Comparison of ENCODE assay signal across 11 cellular contexts in the genomic region with DNA sequence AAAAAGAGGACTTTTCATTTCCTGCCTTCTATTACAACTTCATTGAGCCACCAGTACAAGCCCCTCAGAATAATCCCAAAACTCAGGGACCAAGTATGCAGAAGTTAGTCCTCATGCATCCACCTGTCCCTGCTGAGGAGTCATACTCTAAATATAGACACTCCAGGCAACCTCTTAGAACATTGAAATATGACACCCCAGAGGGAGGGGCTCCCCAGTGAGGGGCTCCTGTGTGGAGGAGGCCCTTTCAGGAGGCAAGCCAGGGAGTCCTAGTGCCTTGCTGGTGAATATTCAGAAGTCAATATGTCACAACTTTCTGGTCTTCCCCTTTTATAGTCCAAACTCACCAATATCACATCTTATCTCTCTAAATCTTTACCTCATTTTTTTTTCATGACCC. TPM values are rescaled to one million over a fixed set of nuclear protein-coding genes. Genes with fewer than 3 reads are reported as not detected.
DNase-seq lines count a peak whose midpoint lies in the region; FAIRE-seq and TF ChIP-seq lines count a peak whose summit lies in the region.
"Had no signal": no experiment of that assay in that cellular context is flagged by ENCODE, and none has a peak within 500 bp of the region (broad histone marks: within the 10 kb centered on the region; RNA-seq: fewer than 3 reads in every experiment).

No MANE protein-coding gene starts in this region.

- H3K27ac Mint-ChIP-seq in glutamatergic neuron (ENCODE audit: unreplicated experiment) = no peak overlapping the region

- FAIRE-seq in GM12892 (lab: Jason Lieb, UNC) = peak; percentile 24

- in situ Hi-C loops in KBM-7 (cut with MboI; ENCODE audit: low pct_unique_long_range_greater_than_20kb, low sequenced_read_pairs) = no loop called here

- TF ChIP-seq CTCF in glutamatergic neuron (IDR thresholded peaks at IDR 0.05; ENCODE audit: partially characterized antibody, unreplicated experiment) (no peak), lower leg skin (IDR thresholded peaks at IDR 0.05) (no peak)

- no peaks in the 10 kb centered on the region for H3K36me3 Mint-ChIP-seq in glutamatergic neuron (ENCODE audit: unreplicated experiment)

- no peak for TF ChIP-seq POLR2A in GM12892 (IDR thresholded peaks at IDR 0.05; ENCODE audit: low read depth, low read length)
- no peak for TF ChIP-seq POLR2A in lower leg skin (IDR thresholded peaks at IDR 0.05)

- intact Hi-C loops in lower leg skin (cut with DNase I; ENCODE audit: low total_unique reads) = no loop called here

- H3K27ac ChIP-seq in caudate nucleus (ENCODE audit: low read depth, low read length) = no peak overlapping the region
- H3K27ac ChIP-seq: VCaP had no signal

- no peak overlapping the region for H3K4me3 ChIP-seq in lower leg skin (ENCODE audit: low read depth, poor library complexity, severe bottlenecking)

- H3K9me3 Mint-ChIP-seq in glutamatergic neuron (ENCODE audit: unreplicated experiment) = peaks cover 12% of the 10 kb centered on the region

- peak overlapping the region; percentile 8 for H3K4me3 Mint-ChIP-seq in glutamatergic neuron (ENCODE audit: unreplicated experiment)

- peaks cover 28% of the 10 kb centered on the region for H3K4me1 Mint-ChIP-seq in glutamatergic neuron (ENCODE audit: low read depth, unreplicated experiment)

- no peak for DNase-seq in GM12892 (ENCODE audit: insufficient read length)
- DNase-seq in KBM-7 = peak; percentile 67
- peak; percentile 55 for DNase-seq in NCI-H82 (lab: John Stamatoyannopoulos, UW)
- peak; percentile 23 for DNase-seq in glutamatergic neuron
- no peak for DNase-seq in lower leg skin (ENCODE audit: low spot score in 2 of 2)
- DNase-seq in iPS-NIHi7 (ENCODE audit: extremely low spot score) = no peak
- DNase-seq in AG08395 (ENCODE audit: low spot score) = no peak
- DNase-seq in caudate nucleus (lab: John Stamatoyannopoulos, UW) = no peak
- DNase-seq: central memory CD4-positive, alpha-beta T cell; GF-D8 had no signal

- peaks cover 8% of the 10 kb centered on the region for H3K27me3 Mint-ChIP-seq in glutamatergic neuron (ENCODE audit: unreplicated experiment)

RNA-seq across cellular contexts. Expression of gene ARMCX6, which starts 1.5 kb away (rescaled TPM):
- polyA plus RNA-seq in GM12892 (2012; ENCODE audit: missing spikeins) = 44.4 TPM
- total RNA-seq in glutamatergic neuron (ENCODE audit: unreplicated experiment) = 47.5 TPM
- 10 to 100 TPM; 13.6 to 28.6 (median 17.2) TPM for total RNA-seq in lower leg skin

RNA-seq across cellular contexts. Expression of gene ARMCX3, which starts 3.6 kb away (rescaled TPM):
- polyA plus RNA-seq in GM12892 (2012; ENCODE audit: missing spikeins) = 29.9 TPM
- total RNA-seq in glutamatergic neuron (ENCODE audit: unreplicated experiment) (160 TPM), lower leg skin (10 to 100 TPM; 14.7 to 21.5 (median 17.0) TPM)

RNA-seq across cellular contexts. Expression of gene ARMCX2, which starts 40.3 kb away (rescaled TPM):
- polyA plus RNA-seq in GM12892 (2012; ENCODE audit: missing spikeins) = 11.1 TPM
- 50.1 TPM for total RNA-seq in glutamatergic neuron (ENCODE audit: unreplicated experiment)
- total RNA-seq in lower leg skin = 10 to 100 TPM in 1 of 4 donors, 1 to 10 TPM in 3; 5.4 to 14.1 (median 8.7) TPM

Comparison
In these comparisons a context has a peak if more than half of its experiments do, and no peak if none do; other contexts are left out.
1. DNase-seq: peak in KBM-7 (single experiment), NCI-H82 (single experiment) and glutamatergic neuron (single experiment); none in GM12892 (single experiment), lower leg skin (0 of 2), iPS-NIHi7 (single experiment), AG08395 (single experiment) and caudate nucleus (0 of 61).